Comparison of ENCODE assay signal across 25 cellular contexts in genomic region chr19:5122671-5123409, GRCh38.
A peak's percentile ranks its signal among the peaks of the same experiment; 100 is the strongest.
DNase-seq lines count a peak whose midpoint lies in the region; ATAC-seq, FAIRE-seq and TF ChIP-seq lines count a peak whose summit lies in the region.
"Had no signal": no experiment of that assay in that cellular context is flagged by ENCODE, and none has a peak within 500 bp of the region (broad histone marks: within the 10 kb centered on the region; RNA-seq: fewer than 3 reads in every experiment).

No MANE protein-coding gene starts in this region.

- no peak overlapping the region for H3K4me3 Mint-ChIP-seq in HFFc6
- peak overlapping the region in 3 of 8 donors; percentile 54 to 82 (median 64) for H3K4me3 Mint-ChIP-seq in naive B cell
- H3K4me3 Mint-ChIP-seq in Caco-2 (ENCODE audit: unreplicated experiment), result no peak overlapping the region
- H3K4me3 Mint-ChIP-seq: activated naive CD4-positive, alpha-beta T cell treated with anti-CD3 and anti-CD28 coated beads, Interleukin-2, amount 50 U/mL, for 24 hours; stimulated activated naive CD8-positive, alpha-beta T cell treated with anti-CD3 and anti-CD28 coated beads, Interleukin-15, Interleukin-2, amounts not matched to agents 100 ng/mL and 50 ng/mL, for 24 hours; T-helper 2 cell treated with Interferon-gamma antibody and Interleukin-4, amounts not matched to agents 5 μg/mL and 100 μg/mL, for 36 hours had no signal

- no peaks in the 10 kb centered on the region for H3K36me3 ChIP-seq in Caco-2 (ENCODE audit: control insufficient read depth, insufficient read depth, low read length)

- intact Hi-C loops in Caco-2 (cut with micrococcal nuclease; ENCODE audit: unreplicated experiment), result no loop called here

- H3K4me1 Mint-ChIP-seq in HFFc6 (ENCODE audit: low read depth) (no peaks in the 10 kb centered on the region), naive B cell (peaks cover 40 to 80% (median 61%) of the 10 kb centered on the region in 3 donors), Caco-2 (ENCODE audit: low read depth, unreplicated experiment) (no peaks in the 10 kb centered on the region)

- CTCF ChIA-PET in Caco-2 (lab: Charles Lee), result no interaction called here

- no peaks in the 10 kb centered on the region for H3K4me1 ChIP-seq in Caco-2
- H3K4me1 ChIP-seq: HAP-1 had no signal

- H3K27me3 ChIP-seq in Caco-2 (replicated peaks; ENCODE audit: control insufficient read depth, insufficient read depth, low read length), result no peaks in the 10 kb centered on the region
- H3K27me3 ChIP-seq: esophagus squamous epithelium, thyroid gland had no signal

- FAIRE-seq in GM12891 (lab: Jason Lieb, UNC), result no peak

- TF ChIP-seq CTCF in HFFc6 (IDR thresholded peaks at IDR 0.05) (peak; percentile 33; the same call in 1 of the 2 replicates), astrocyte of the spinal cord (IDR thresholded peaks at IDR 0.05; ENCODE audit: low read depth, low read length) (peak; percentile 1), Caco-2 (IDR thresholded peaks at IDR 0.05; ENCODE audit: insufficient read depth in 1 of 2, low read depth in 1 of 2, low read length in 1 of 2, severe bottlenecking in 1 of 2, unreplicated experiment in 1 of 2) (no peak)

- no TSS peak for BruUV-seq in Caco-2 (replicated peaks; lab: Mats Ljungman, UMichigan)

- H3K27me3 Mint-ChIP-seq in HFFc6 (ENCODE audit: insufficient read depth) (peaks cover 5% of the 10 kb centered on the region), naive B cell (no peaks in the 10 kb centered on the region), Caco-2 (ENCODE audit: insufficient read depth, unreplicated experiment) (no peaks in the 10 kb centered on the region)
- H3K27me3 Mint-ChIP-seq: activated naive CD4-positive, alpha-beta T cell treated with anti-CD3 and anti-CD28 coated beads, Interleukin-2, amount 50 U/mL, for 24 hours; CD8-positive, alpha-beta memory T cell; stimulated activated naive CD8-positive, alpha-beta T cell treated with anti-CD3 and anti-CD28 coated beads, Interleukin-15, Interleukin-2, amounts not matched to agents 100 ng/mL and 50 ng/mL, for 24 hours had no signal

- ATAC-seq in naive B cell (ENCODE audit: low read depth in 2 of 2), result no peak
- ATAC-seq: psoas muscle had no signal

- H3K36me3 Mint-ChIP-seq in HFFc6 (ENCODE audit: low read depth) (peaks cover 6% of the 10 kb centered on the region; the same call in 1 of the 2 replicates), naive B cell (peaks cover 5 to 6% of the 10 kb centered on the region in 2 donors), Caco-2 (ENCODE audit: insufficient read depth, unreplicated experiment) (peaks cover 18% of the 10 kb centered on the region)

- in situ Hi-C loops in astrocyte of the spinal cord (cut with HindIII; ENCODE audit: low sequenced_read_pairs), result no loop called here

- H3K27ac Mint-ChIP-seq in HFFc6 (no peak overlapping the region), naive B cell (peak overlapping the region; percentile 92 to 100 (median 96)), Caco-2 (ENCODE audit: unreplicated experiment) (no peak overlapping the region)
- H3K27ac Mint-ChIP-seq: activated naive CD4-positive, alpha-beta T cell treated with anti-CD3 and anti-CD28 coated beads, Interleukin-2, amount 50 U/mL, for 24 hours; T-helper 2 cell treated with Interferon-gamma antibody and Interleukin-4, amounts not matched to agents 5 μg/mL and 100 μg/mL, for 36 hours had no signal

- peak; percentile 27 for DNase-seq in NCI-H146 (lab: John Stamatoyannopoulos, UW)
- DNase-seq in NCI-H146 treated with DMSO at 0.1 percent for 48 hours (lab: John Stamatoyannopoulos, UW; ENCODE audit: unreplicated experiment), result no peak
- no peak for DNase-seq in HFFc6
- DNase-seq in astrocyte of the spinal cord (ENCODE audit: low read depth, low spot score), result no peak
- no peak for DNase-seq in naive B cell
- no peak for DNase-seq in GM12891 (ENCODE audit: insufficient read length, low spot score)
- DNase-seq in Caco-2, result no peak
- no peak for DNase-seq in NCI-H446 treated with DMSO at 0.1 percent for 48 hours (lab: John Stamatoyannopoulos, UW)
- DNase-seq: caudate nucleus; CD8-positive, alpha-beta memory T cell; DMS153; esophagus squamous epithelium; foreskin melanocyte; MV-4-11; NCI-H1694 treated with DMSO at 0.1 percent for 48 hours; NCI-H524 treated with DMSO at 0.1 percent for 48 hours; nucleus accumbens; psoas muscle; SHP77; thyroid gland had no signal

- POLR2A ChIA-PET in Caco-2 (lab: Charles Lee), result no interaction called here

- no peaks in the 10 kb centered on the region for H3K9me3 Mint-ChIP-seq in HFFc6
- H3K9me3 Mint-ChIP-seq in naive B cell, result no peaks in the 10 kb centered on the region
- H3K9me3 Mint-ChIP-seq in Caco-2 (ENCODE audit: unreplicated experiment), result no peaks in the 10 kb centered on the region
- H3K9me3 Mint-ChIP-seq: activated naive CD4-positive, alpha-beta T cell treated with anti-CD3 and anti-CD28 coated beads, Interleukin-2, amount 50 U/mL, for 24 hours; CD8-positive, alpha-beta memory T cell; stimulated activated naive CD8-positive, alpha-beta T cell treated with anti-CD3 and anti-CD28 coated beads, Interleukin-15, Interleukin-2, amounts not matched to agents 100 ng/mL and 50 ng/mL, for 24 hours; T-helper 2 cell treated with Interferon-gamma antibody and Interleukin-4, amounts not matched to agents 5 μg/mL and 100 μg/mL, for 36 hours had no signal

- no peak for TF ChIP-seq POLR2A in GM12891 (IDR thresholded peaks at IDR 0.05; ENCODE audit: low read depth, low read length)

- no peaks in the 10 kb centered on the region for H3K9me3 ChIP-seq in Caco-2
- H3K9me3 ChIP-seq: esophagus squamous epithelium, HAP-1, psoas muscle, thyroid gland had no signal

- H3K4me3 ChIP-seq in astrocyte of the spinal cord (ENCODE audit: low read depth, low read length) (no peak overlapping the region), Caco-2 (ENCODE audit: low read depth, low read length) (no peak overlapping the region)
- H3K4me3 ChIP-seq: esophagus squamous epithelium, HAP-1, lung, psoas muscle, thyroid gland had no signal

TF ChIP-seq in GM12891, 5 proteins besides CTCF, POLR2A, EP300 and RAD21:
- TF ChIP-seq TAF1 (IDR thresholded peaks at IDR 0.05; ENCODE audit: low read depth, low read length) (no peak), POU2F2 (IDR thresholded peaks at IDR 0.05; ENCODE audit: low read depth, low read length) (no peak), SPI1 (IDR thresholded peaks at IDR 0.05; ENCODE audit: low read depth, low read length) (no peak), POLR2AphosphoS5 (IDR thresholded peaks at IDR 0.05; ENCODE audit: low read depth, low read length) (no peak), PAX5 (IDR thresholded peaks at IDR 0.05; ENCODE audit: insufficient read depth, low read length, severe bottlenecking) (no peak)

Comparison
In these comparisons a context has a peak if more than half of its experiments do, and no peak if none do; other contexts are left out.
1. H3K27ac Mint-ChIP-seq: peak in naive B cell (6 of 6); none in HFFc6 (single experiment) and Caco-2 (single experiment).
2. CTCF ChIP-seq: peak in HFFc6 (single experiment) and astrocyte of the spinal cord (single experiment); none in Caco-2 (0 of 2).